16 cellular contexts compared by ENCODE assay signal in the genomic region with DNA sequence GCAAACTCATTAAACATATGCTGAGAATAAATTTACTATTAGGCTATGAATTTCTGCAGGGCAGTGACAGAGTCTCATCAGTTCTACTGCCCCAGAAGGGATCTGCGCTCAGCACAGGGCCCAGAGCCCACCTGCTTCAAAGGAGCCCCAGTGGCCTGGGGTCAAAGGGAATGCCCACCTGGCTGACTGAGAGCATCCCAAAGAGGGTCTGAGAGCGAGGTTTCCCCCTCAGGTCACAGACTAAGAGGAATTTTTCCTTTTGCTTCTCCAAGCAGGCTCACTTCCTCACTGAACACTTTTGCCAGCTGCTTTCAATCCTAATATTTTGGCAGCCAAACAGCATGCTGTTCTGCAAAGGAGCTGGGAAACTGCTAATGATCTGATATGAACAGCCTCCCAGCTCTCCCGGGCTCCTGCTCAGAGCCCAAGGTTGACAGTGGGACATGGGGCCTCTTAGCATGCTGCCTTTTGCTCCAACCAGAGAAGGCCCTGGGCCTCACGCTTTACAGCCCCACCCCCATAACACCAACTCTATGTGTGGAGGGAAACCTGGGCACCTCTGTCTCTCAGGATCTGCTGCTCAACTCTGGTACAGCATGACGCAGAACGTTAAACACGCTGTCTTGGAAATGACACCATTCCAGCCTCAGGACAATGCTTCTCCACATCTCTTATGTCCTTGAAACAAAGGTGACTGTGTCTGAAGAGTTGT.
"Had no signal": no experiment of that assay in that cellular context is flagged by ENCODE, and none has a peak within 500 bp of the region (broad histone marks: within the 10 kb centered on the region; RNA-seq: fewer than 3 reads in every experiment).

No MANE protein-coding gene starts in this region.

- H3K4me3 ChIP-seq: gastrocnemius medialis, tibial nerve had no signal

- DNase-seq: activated CD4-positive, alpha-beta memory T cell treated with anti-CD3 and anti-CD28 coated beads for 36 hours; activated CD4-positive, alpha-beta T cell treated with anti-CD3 and anti-CD28 coated beads for 4 hours; endodermal cell; gastrocnemius medialis; head of caudate nucleus; natural killer cell; retina; stimulated activated CD4-positive, alpha-beta T cell treated with anti-CD3 and anti-CD28 coated beads, Interleukin-12 subunit alpha, Interleukin-12 subunit beta, amount 100 ng/mL, for 4 hours; stimulated activated CD4-positive, alpha-beta T cell treated with anti-CD3 and anti-CD28 coated beads, Interleukin-1b, Interleukin-23, amount 100 ng/mL, for 48 hours; stimulated activated CD8-positive, alpha-beta memory T cell treated with anti-CD3 and anti-CD28 coated beads, Interleukin-4, amount 100 ng/mL, for 48 hours; stimulated activated naive CD4-positive, alpha-beta T cell treated with Interleukin-2 at 50 U/mL for 16 hours; WERI-Rb-1 had no signal

- H3K9me3 Mint-ChIP-seq: activated CD4-positive, alpha-beta memory T cell treated with anti-CD3 and anti-CD28 coated beads for 36 hours; endodermal cell; natural killer cell had no signal

- H3K27me3 Mint-ChIP-seq: activated CD4-positive, alpha-beta memory T cell treated with anti-CD3 and anti-CD28 coated beads for 36 hours; activated naive CD8-positive, alpha-beta T cell had no signal

- H3K36me3 Mint-ChIP-seq: activated CD4-positive, alpha-beta memory T cell treated with anti-CD3 and anti-CD28 coated beads for 36 hours; activated naive CD8-positive, alpha-beta T cell; natural killer cell had no signal

- H3K27me3 ChIP-seq: gastrocnemius medialis, tibial nerve had no signal

- H3K27ac ChIP-seq: epithelial cell of prostate, gastrocnemius medialis, neutrophil, tibial nerve, WERI-Rb-1 had no signal

- ATAC-seq: gastrocnemius medialis, natural killer cell had no signal

- H3K27ac Mint-ChIP-seq: activated CD4-positive, alpha-beta memory T cell treated with anti-CD3 and anti-CD28 coated beads for 36 hours; activated naive CD8-positive, alpha-beta T cell; endodermal cell; natural killer cell had no signal

- H3K36me3 ChIP-seq: gastrocnemius medialis, neutrophil, tibial nerve, WERI-Rb-1 had no signal

- H3K4me1 Mint-ChIP-seq: endodermal cell had no signal

- H3K4me3 Mint-ChIP-seq: activated CD4-positive, alpha-beta memory T cell treated with anti-CD3 and anti-CD28 coated beads for 36 hours; activated naive CD8-positive, alpha-beta T cell; endodermal cell; natural killer cell had no signal

- H3K9me3 ChIP-seq: gastrocnemius medialis, neutrophil, tibial nerve had no signal
